Comparison of ENCODE assay signal across 15 cellular contexts in the genomic region with DNA sequence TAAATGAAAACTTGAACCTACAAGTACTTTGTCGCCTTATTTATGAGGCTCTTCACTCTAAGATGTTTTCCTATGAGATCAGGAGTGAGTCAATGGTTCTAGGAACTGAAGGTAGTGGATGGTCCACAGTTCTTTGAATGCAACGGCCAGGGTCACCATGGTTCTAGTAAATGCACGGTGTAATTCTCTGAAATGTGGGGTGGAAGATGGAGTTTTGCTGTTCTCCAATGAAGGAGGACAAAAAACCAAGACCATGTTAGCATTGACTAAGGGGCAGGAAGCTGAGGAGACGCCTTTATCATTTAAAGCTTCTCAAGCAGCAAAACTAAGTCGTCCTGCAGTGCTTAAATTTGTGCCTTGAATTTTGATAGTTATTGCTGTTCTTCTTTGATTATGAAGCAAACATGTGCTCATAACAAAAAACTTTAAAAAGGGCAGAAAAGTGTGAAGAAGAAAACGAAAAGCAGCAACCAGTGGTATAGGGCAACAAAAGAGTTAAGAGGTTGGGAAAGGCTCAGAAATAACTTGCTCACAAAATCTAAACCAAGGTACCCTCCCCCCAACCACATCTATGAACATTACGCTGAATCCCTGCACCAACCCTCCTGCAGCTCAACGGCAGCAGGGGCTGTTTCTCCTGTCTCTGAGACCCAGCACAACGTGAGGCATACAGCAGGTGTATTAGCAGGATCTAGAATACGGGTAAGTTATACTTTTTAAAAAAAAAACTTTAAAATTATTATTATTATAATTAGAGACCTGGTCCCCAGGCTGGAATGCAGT.
A peak's percentile ranks its signal among the peaks of the same experiment; 100 is the strongest.
DNase-seq lines count a peak whose midpoint lies in the region; ATAC-seq, FAIRE-seq and TF ChIP-seq lines count a peak whose summit lies in the region.
"Had no signal": no experiment of that assay in that cellular context is flagged by ENCODE, and none has a peak within 500 bp of the region (broad histone marks: within the 10 kb centered on the region; RNA-seq: fewer than 3 reads in every experiment).

No MANE protein-coding gene starts in this region.

- H4K20me1 ChIP-seq in Loucy (ENCODE audit: insufficient read depth, low read length, poor library complexity, severe bottlenecking) = no peaks in the 10 kb centered on the region

- peaks cover 10 to 14% of the 10 kb centered on the region in 2 donors for H3K36me3 Mint-ChIP-seq in CD4-positive, alpha-beta memory T cell
- peaks cover 26% of the 10 kb centered on the region for H3K36me3 Mint-ChIP-seq in activated naive CD4-positive, alpha-beta T cell treated with anti-CD3 and anti-CD28 coated beads, Interleukin-2, amount 10 ng/mL, durations not matched to agents 7 days and 5 days
- H3K36me3 Mint-ChIP-seq in natural killer cell = peaks cover 5% of the 10 kb centered on the region

- H3F3A ChIP-seq in Loucy (ENCODE audit: low read depth) = no peaks in the 10 kb centered on the region

- peak overlapping the region in 7 of 8 donors; percentile 32 to 80 (median 51) for H3K4me3 Mint-ChIP-seq in CD4-positive, alpha-beta memory T cell
- H3K4me3 Mint-ChIP-seq in activated naive CD4-positive, alpha-beta T cell treated with anti-CD3 and anti-CD28 coated beads, Interleukin-2, amount 10 ng/mL, durations not matched to agents 7 days and 5 days = peak overlapping the region; percentile 79
- peak overlapping the region; percentile 39 for H3K4me3 Mint-ChIP-seq in natural killer cell

- H3K27ac ChIP-seq in CD4-positive, alpha-beta memory T cell (ENCODE audit: low read depth, low read length) = no peak overlapping the region
- H3K27ac ChIP-seq in right cardiac atrium (ENCODE audit: low read length) = no peak overlapping the region
- H3K27ac ChIP-seq: GM23248 had no signal

- intact Hi-C loops in CD4-positive, alpha-beta memory T cell (cut with micrococcal nuclease) = no loop called here
- intact Hi-C loops in natural killer cell (cut with micrococcal nuclease) = no loop called here
- intact Hi-C loops in right cardiac atrium (cut with DNase I) = no loop called here

- FAIRE-seq in GM12891 (lab: Jason Lieb, UNC) = no peak

- TF ChIP-seq CTCF in Loucy (conservative IDR thresholded peaks at IDR 0.05; ENCODE audit: low read length) = no peak
- no peak for TF ChIP-seq CTCF in natural killer cell (IDR thresholded peaks at IDR 0.05)

- 87% methylated on average over 10 of the region's 10 CpGs for WGBS in right cardiac atrium

- no peak for TF ChIP-seq POLR2A in GM12891 (IDR thresholded peaks at IDR 0.05; ENCODE audit: low read depth, low read length)

- H3K36me3 ChIP-seq in CD4-positive, alpha-beta memory T cell (ENCODE audit: insufficient read depth, low read length) = peaks cover 7% of the 10 kb centered on the region
- H3K36me3 ChIP-seq in Loucy (ENCODE audit: insufficient read depth, low read length) = peaks cover 8% of the 10 kb centered on the region; the same call in 1 of the 2 replicates
- H3K36me3 ChIP-seq: BE2C had no signal

- H3K4me2 ChIP-seq in Loucy (ENCODE audit: low read depth, low read length, poor library complexity, severe bottlenecking) = peak overlapping the region; percentile 61
- H3K4me2 ChIP-seq: SK-N-SH had no signal

- H3K9me3 Mint-ChIP-seq in CD4-positive, alpha-beta memory T cell = no peaks in the 10 kb centered on the region
- H3K9me3 Mint-ChIP-seq in activated naive CD4-positive, alpha-beta T cell treated with anti-CD3 and anti-CD28 coated beads, Interleukin-2, amount 10 ng/mL, durations not matched to agents 7 days and 5 days = no peaks in the 10 kb centered on the region
- no peaks in the 10 kb centered on the region for H3K9me3 Mint-ChIP-seq in natural killer cell

- peak overlapping the region; percentile 73 for H3K9ac ChIP-seq in Loucy (ENCODE audit: low read depth, low read length, poor library complexity, severe bottlenecking)
- H3K9ac ChIP-seq: GM23248, SK-N-SH had no signal

- no peak for ATAC-seq in natural killer cell
- ATAC-seq in right cardiac atrium = no peak
- no peak for ATAC-seq in GM19452 (IDR thresholded peaks at IDR 0.05; ENCODE audit: unreplicated experiment)

- peaks cover 60% of the 10 kb centered on the region for H3K4me1 ChIP-seq in CD4-positive, alpha-beta memory T cell (ENCODE audit: insufficient read depth, low read length)
- H3K4me1 ChIP-seq in Loucy (ENCODE audit: insufficient read depth, low read length, poor library complexity, severe bottlenecking) = peaks cover 52% of the 10 kb centered on the region
- H3K4me1 ChIP-seq in right cardiac atrium (ENCODE audit: control insufficient read depth, insufficient read depth, low read length) = peaks cover 20% of the 10 kb centered on the region

- H3K27me3 ChIP-seq in CD4-positive, alpha-beta memory T cell (ENCODE audit: insufficient read depth, low read length) = no peaks in the 10 kb centered on the region
- H3K27me3 ChIP-seq in Loucy (ENCODE audit: insufficient read depth, low read length, poor library complexity, severe bottlenecking) (no peaks in the 10 kb centered on the region), right cardiac atrium (ENCODE audit: control insufficient read depth, insufficient read depth) (no peaks in the 10 kb centered on the region)
- H3K27me3 ChIP-seq: BE2C had no signal

- POLR2A ChIA-PET in CD4-positive, alpha-beta memory T cell (lab: Charles Lee; ENCODE audit: partially characterized antibody) = interaction anchor here (1.4 to 1.5 kb wide), 2 partner anchors 9 to 10 kb away, joined by 3 to 5 read pairs; no protein-coding TSS in a partner anchor

- peaks cover 47 to 85% (median 66%) of the 10 kb centered on the region in 4 donors for H3K4me1 Mint-ChIP-seq in CD4-positive, alpha-beta memory T cell
- H3K4me1 Mint-ChIP-seq in activated naive CD4-positive, alpha-beta T cell treated with anti-CD3 and anti-CD28 coated beads, Interleukin-2, amount 10 ng/mL, durations not matched to agents 7 days and 5 days = peaks cover 97% of the 10 kb centered on the region
- H3K4me1 Mint-ChIP-seq in natural killer cell = peaks cover 75 to 78% of the 10 kb centered on the region in 2 donors

- H2AFZ ChIP-seq in Loucy (ENCODE audit: low read length) = no peak overlapping the region
- H2AFZ ChIP-seq: GM23248 had no signal

- peak; percentile 6 to 53 (median 26) for DNase-seq in CD4-positive, alpha-beta memory T cell
- peak; percentile 78 for DNase-seq in activated naive CD4-positive, alpha-beta T cell treated with anti-CD3 and anti-CD28 coated beads, Interleukin-2, amount 10 ng/mL, durations not matched to agents 7 days and 5 days
- DNase-seq in natural killer cell (no peak), right cardiac atrium (no peak), GM12891 (ENCODE audit: insufficient read length, low spot score) (no peak), ecto neural progenitor cell (ENCODE audit: low spot score) (no peak)
- DNase-seq: anterior cingulate cortex, BE2C, GM23248, midbrain, NCI-H2081 treated with DMSO at 0.1 percent for 48 hours, NCI-H82, SK-N-SH had no signal

- H3K27me3 Mint-ChIP-seq in CD4-positive, alpha-beta memory T cell = no peaks in the 10 kb centered on the region
- H3K27me3 Mint-ChIP-seq in activated naive CD4-positive, alpha-beta T cell treated with anti-CD3 and anti-CD28 coated beads, Interleukin-2, amount 10 ng/mL, durations not matched to agents 7 days and 5 days = no peaks in the 10 kb centered on the region
- H3K27me3 Mint-ChIP-seq in natural killer cell (ENCODE audit: low read depth in 2 of 2) = no peaks in the 10 kb centered on the region

- H3K27ac Mint-ChIP-seq in CD4-positive, alpha-beta memory T cell = peak overlapping the region; percentile 5 to 85 (median 38)
- peak overlapping the region; percentile 95 for H3K27ac Mint-ChIP-seq in activated naive CD4-positive, alpha-beta T cell treated with anti-CD3 and anti-CD28 coated beads, Interleukin-2, amount 10 ng/mL, durations not matched to agents 7 days and 5 days
- H3K27ac Mint-ChIP-seq in natural killer cell = peak overlapping the region; percentile 72 to 96

- CTCF ChIA-PET in CD4-positive, alpha-beta memory T cell (lab: Charles Lee; ENCODE audit: partially characterized antibody) = interaction anchor here (1.1 to 1.3 kb wide), 3 partner anchors 12 to 204 kb away, joined by 3 to 4 read pairs (median 4); no protein-coding TSS in a partner anchor
- CTCF ChIA-PET in activated naive CD4-positive, alpha-beta T cell treated with anti-CD3 and anti-CD28 coated beads, Interleukin-2, amount 10 ng/mL, durations not matched to agents 7 days and 5 days (lab: Charles Lee) = interaction anchor here (0.7 to 1.9 kb wide), 5 partner anchors 8 to 129 kb away, joined by 3 to 6 read pairs (median 4); no protein-coding TSS in a partner anchor

- H3K79me2 ChIP-seq in Loucy (ENCODE audit: insufficient read depth, low read length) = peaks cover 69% of the 10 kb centered on the region

- H3K9me2 ChIP-seq in Loucy (replicated peaks; ENCODE audit: low read depth, low read length) = no peaks in the 10 kb centered on the region
- H3K9me2 ChIP-seq: SK-N-SH had no signal

- no peak overlapping the region for H3K4me3 ChIP-seq in CD4-positive, alpha-beta memory T cell (ENCODE audit: low read length in 2 of 2)
- H3K4me3 ChIP-seq in Loucy (ENCODE audit: low read length, poor library complexity, severe bottlenecking) (peak overlapping the region; percentile 62), right cardiac atrium (ENCODE audit: low read length) (no peak overlapping the region)
- H3K4me3 ChIP-seq: GM23248 had no signal

- H3K9me3 ChIP-seq in CD4-positive, alpha-beta memory T cell (ENCODE audit: control insufficient read depth in 1 of 2, low read length in 2 of 2) = no peaks in the 10 kb centered on the region
- H3K9me3 ChIP-seq in Loucy (ENCODE audit: insufficient read depth, low read depth, low read length) (no peaks in the 10 kb centered on the region), right cardiac atrium (ENCODE audit: control insufficient read depth, low read length) (no peaks in the 10 kb centered on the region)
- H3K9me3 ChIP-seq: BE2C, SK-N-SH had no signal

TF ChIP-seq in GM12891, 5 proteins besides CTCF, POLR2A, EP300 and RAD21:
- TF ChIP-seq POLR2AphosphoS5 (IDR thresholded peaks at IDR 0.05; ENCODE audit: low read depth, low read length) (no peak), POU2F2 (IDR thresholded peaks at IDR 0.05; ENCODE audit: low read depth, low read length) (no peak), SPI1 (IDR thresholded peaks at IDR 0.05; ENCODE audit: low read depth, low read length) (no peak), TAF1 (IDR thresholded peaks at IDR 0.05; ENCODE audit: low read depth, low read length) (no peak), PAX5 (IDR thresholded peaks at IDR 0.05; ENCODE audit: insufficient read depth, low read length, severe bottlenecking) (no peak)

Comparison
In these comparisons a context has a peak if more than half of its experiments do, and no peak if none do; other contexts are left out.
1. DNase-seq: peak in CD4-positive, alpha-beta memory T cell (5 of 5) and activated naive CD4-positive, alpha-beta T cell treated with anti-CD3 and anti-CD28 coated beads, Interleukin-2, amount 10 ng/mL, durations not matched to agents 7 days and 5 days (single experiment); none in natural killer cell (single experiment), right cardiac atrium (0 of 3), GM12891 (single experiment) and ecto neural progenitor cell (single experiment).
2. H3K27ac Mint-ChIP-seq: peak in every context shown above with its lines; median percentile 95 in activated naive CD4-positive, alpha-beta T cell treated with anti-CD3 and anti-CD28 coated beads, Interleukin-2, amount 10 ng/mL, durations not matched to agents 7 days and 5 days; 84 in natural killer cell; 38 in CD4-positive, alpha-beta memory T cell.
3. Peak in every context shown above with its lines, with median percentiles within 50 percentile points of each other: H3K4me3 Mint-ChIP-seq.